ENCODE assay signal across 7 cellular contexts in genomic region chr4:70195425-70195824, GRCh38. TPM values are rescaled to one million over a fixed set of nuclear protein-coding genes. Genes with fewer than 3 reads are reported as not detected.
"Had no signal": no experiment of that assay in that cellular context is flagged by ENCODE, and none has a peak within 500 bp of the region (broad histone marks: within the 10 kb centered on the region; RNA-seq: fewer than 3 reads in every experiment).

Gene ODAM, plus strand, starts transcription at chr4:70195725. Its CDS starts 819 bp downstream, at chr4:70196544.

- H3K4me3 ChIP-seq: GM23338 had no signal

- H3K27ac Mint-ChIP-seq: GM23338, H9, IgD-negative memory B cell had no signal

- H3K27me3 Mint-ChIP-seq: IgD-negative memory B cell had no signal

- H3K4me3 Mint-ChIP-seq: GM23338, H9, IgD-negative memory B cell had no signal

- ATAC-seq: GM23338 had no signal

- H3K4me1 Mint-ChIP-seq: IgD-negative memory B cell had no signal

- H3K36me3 Mint-ChIP-seq: IgD-negative memory B cell had no signal

- H3K9me3 Mint-ChIP-seq: GM23338, H9 had no signal

- DNase-seq: H9, HCEC 1CT, KBM-7 had no signal

RNA-seq across cellular contexts. Expression of gene ODAM, which starts in this region (rescaled TPM):
- total RNA-seq: GM23338, H1, H9, HT-29 had no signal
- polyA plus RNA-seq: GM23338, IgD-negative memory B cell had no signal
